22 cellular contexts compared by ENCODE assay signal in the genomic region with DNA sequence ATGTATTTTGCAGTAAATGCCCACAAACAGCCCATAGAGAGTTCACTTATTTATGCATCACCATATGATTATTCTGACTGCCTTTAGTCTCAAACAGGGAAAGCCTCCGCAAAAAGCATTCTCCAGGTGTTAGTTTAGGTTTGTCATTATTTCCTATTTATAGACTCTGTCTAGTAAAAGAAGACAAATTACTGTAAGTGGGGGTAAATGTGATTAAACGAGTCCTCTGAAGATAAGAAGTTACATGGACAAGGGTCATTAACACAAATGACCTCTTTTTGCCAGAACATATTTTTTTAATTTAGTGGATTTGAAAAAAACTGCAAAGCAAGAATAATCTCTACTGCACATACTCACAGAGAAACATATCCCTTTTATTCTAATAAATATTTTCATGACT.
DNase-seq lines count a peak whose midpoint lies in the region; FAIRE-seq and TF ChIP-seq lines count a peak whose summit lies in the region.
"Had no signal": no experiment of that assay in that cellular context is flagged by ENCODE, and none has a peak within 500 bp of the region (broad histone marks: within the 10 kb centered on the region; RNA-seq: fewer than 3 reads in every experiment).

No MANE protein-coding gene starts in this region.

- peak; percentile 61 for FAIRE-seq in D721Med (lab: Jason Lieb, UNC)
- peak; percentile 13 for FAIRE-seq in islet of Langerhans (lab: Jason Lieb, UNC)
- FAIRE-seq: HTR-8/SVneo had no signal

- no peaks in the 10 kb centered on the region for H3K9me3 ChIP-seq in OCI-LY3 (ENCODE audit: insufficient read depth, low read length)
- H3K9me3 ChIP-seq: HAP-1 had no signal

- TF ChIP-seq CTCF in D721Med (IDR thresholded peaks at IDR 0.05; ENCODE audit: insufficient read depth, missing control alignments) (no peak), OCI-LY3 (IDR thresholded peaks at IDR 0.05; ENCODE audit: low read depth, low read length) (no peak)

- no peak overlapping the region for H3K9ac ChIP-seq in OCI-LY3 (ENCODE audit: low read length)
- H3K9ac ChIP-seq: GM23248 had no signal

- H2AFZ ChIP-seq in OCI-LY3 (ENCODE audit: low read depth, low read length) = no peak overlapping the region
- H2AFZ ChIP-seq: GM23248, PC-9 had no signal

- no peak overlapping the region for H3K27ac ChIP-seq in OCI-LY3 (ENCODE audit: low read length)
- H3K27ac ChIP-seq: GM23248, PC-9 had no signal

- DNase-seq in D721Med (ENCODE audit: insufficient read length, low spot score) = no peak
- peak; percentile 56 for DNase-seq in NCI-H146 treated with DMSO at 0.1 percent for 48 hours (lab: John Stamatoyannopoulos, UW; ENCODE audit: unreplicated experiment)
- no peak for DNase-seq in activated CD4-positive, alpha-beta T cell treated with anti-CD3 and anti-CD28 coated beads for 48 hours
- DNase-seq in SKM-1 (lab: John Stamatoyannopoulos, UW; ENCODE audit: unreplicated experiment) = no peak
- DNase-seq in HT-29 (ENCODE audit: low spot score) = no peak
- DNase-seq in stimulated activated CD4-positive, alpha-beta T cell treated with anti-CD3 and anti-CD28 coated beads, Interleukin-12 subunit alpha, Interleukin-12 subunit beta, amount 100 ng/mL, for 4 hours = no peak
- DNase-seq: DND-41, GM23248, MV-4-11, NCI-H187 treated with DMSO at 0.1 percent for 48 hours, NCI-H226, NCI-H510A treated with DMSO at 0.1 percent for 48 hours, NCI-H774, PC-9, RPMI8226, SHP77, T-cell had no signal

- no peaks in the 10 kb centered on the region for H4K20me1 ChIP-seq in OCI-LY3 (ENCODE audit: insufficient read depth, low read length)

- H3K27me3 ChIP-seq in OCI-LY3 (ENCODE audit: low read depth, low read length) = no peaks in the 10 kb centered on the region

- H3K4me2 ChIP-seq in OCI-LY3 (ENCODE audit: low read length) = peak overlapping the region; percentile 30; the same call in 1 of the 2 replicates
- H3K4me2 ChIP-seq: PC-9 had no signal

- H3K4me3 ChIP-seq in OCI-LY3 (ENCODE audit: low read length) = no peak overlapping the region
- H3K4me3 ChIP-seq: GM23248, HAP-1, PC-9, SK-N-MC had no signal

- no peaks in the 10 kb centered on the region for H3K36me3 ChIP-seq in OCI-LY3 (replicated peaks; ENCODE audit: low read depth, low read length)
- H3K36me3 ChIP-seq: HAP-1 had no signal

- H3K79me2 ChIP-seq in OCI-LY3 (ENCODE audit: low read length) = no peaks in the 10 kb centered on the region

- H3K4me1 ChIP-seq in OCI-LY3 (ENCODE audit: low read length) = peaks cover 39% of the 10 kb centered on the region
